ENCODE assay signal across 8 cellular contexts in genomic region chr12:73240110-73240509, GRCh38.
"Had no signal": no experiment of that assay in that cellular context is flagged by ENCODE, and none has a peak within 500 bp of the region (broad histone marks: within the 10 kb centered on the region; RNA-seq: fewer than 3 reads in every experiment).

No MANE protein-coding gene starts in this region.

- H3K36me3 ChIP-seq: HAP-1 had no signal

- H3K27ac ChIP-seq: HL-60 had no signal

- H3K9me3 ChIP-seq: HAP-1 had no signal

- DNase-seq: H7, HFFc6, Kasumi-1, KG1 had no signal

- H2AFZ ChIP-seq: GM23338 had no signal

- H3K4me3 ChIP-seq: GM23338, HAP-1 had no signal

- ATAC-seq: GM23338, HCT116 had no signal

- H3K4me1 ChIP-seq: HAP-1 had no signal

- H3K4me2 ChIP-seq: GM23338 had no signal
